25 cellular contexts compared by ENCODE assay signal in the genomic region with DNA sequence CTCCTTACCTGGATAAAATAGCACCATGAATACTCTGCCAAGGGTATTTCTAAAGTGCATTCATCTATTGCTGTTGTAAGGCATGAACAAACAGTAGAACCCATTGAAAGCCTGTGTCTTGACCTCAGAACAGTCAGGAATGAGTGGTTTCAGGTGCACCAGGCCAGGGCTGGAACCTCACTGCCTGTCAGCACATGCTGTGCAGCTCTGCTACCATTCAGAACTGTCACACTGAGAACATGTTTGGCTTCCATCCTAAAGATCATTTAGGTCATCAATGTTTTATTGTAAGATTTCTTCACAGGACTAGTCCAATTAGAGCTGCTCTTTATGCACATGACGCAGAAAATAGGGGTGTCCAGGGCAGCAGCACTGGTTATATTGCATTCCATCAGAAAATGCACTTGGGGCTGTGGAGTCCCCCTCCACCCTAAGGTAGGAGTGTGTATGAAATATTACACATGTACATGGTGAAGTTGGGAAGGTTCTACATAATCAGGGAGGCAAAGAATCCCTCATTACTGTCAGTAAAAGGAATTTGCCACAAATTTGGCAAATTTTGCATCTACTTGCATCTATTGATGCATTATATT.
DNase-seq lines count a peak whose midpoint lies in the region; ATAC-seq and TF ChIP-seq lines count a peak whose summit lies in the region.
"Had no signal": no experiment of that assay in that cellular context is flagged by ENCODE, and none has a peak within 500 bp of the region (broad histone marks: within the 10 kb centered on the region; RNA-seq: fewer than 3 reads in every experiment).

No MANE protein-coding gene starts in this region.

- H3K9me3 ChIP-seq in right cardiac atrium (ENCODE audit: control insufficient read depth, low read length) (peaks cover 2% of the 10 kb centered on the region), RWPE2 (ENCODE audit: severe bottlenecking) (no peaks in the 10 kb centered on the region), upper lobe of right lung (no peaks in the 10 kb centered on the region)
- H3K9me3 ChIP-seq: Caco-2, SJCRH30 had no signal

- H3K36me3 ChIP-seq in RWPE2 (ENCODE audit: low read depth) (no peaks in the 10 kb centered on the region), upper lobe of right lung (no peaks in the 10 kb centered on the region)
- H3K36me3 ChIP-seq: SJCRH30 had no signal

- 85% methylated on average over 1 of the region's 1 CpG for WGBS in right cardiac atrium

- peak; percentile 90 for ATAC-seq in left ventricle myocardium superior
- no peak for ATAC-seq in right cardiac atrium
- ATAC-seq in RWPE2 (ENCODE audit: low read depth), result peak; percentile 55
- ATAC-seq in foreskin keratinocyte, result peak; percentile 70
- ATAC-seq in upper lobe of right lung, result peak; percentile 83
- ATAC-seq in GM21825 (IDR thresholded peaks at IDR 0.05; ENCODE audit: unreplicated experiment), result no peak
- no peak for ATAC-seq in GM18517 (IDR thresholded peaks at IDR 0.05; ENCODE audit: unreplicated experiment)
- ATAC-seq: HepG2, Panc1, SK-N-SH treated with all-trans-retinoic acid at 6 μM for 48 hours had no signal

- H3K4me3 ChIP-seq in right cardiac atrium (ENCODE audit: low read length), result no peak overlapping the region
- no peak overlapping the region for H3K4me3 ChIP-seq in RWPE2 (ENCODE audit: severe bottlenecking)
- no peak overlapping the region for H3K4me3 ChIP-seq in upper lobe of right lung
- H3K4me3 ChIP-seq: SJCRH30 had no signal

- H3K27me3 ChIP-seq in right cardiac atrium (ENCODE audit: control insufficient read depth, insufficient read depth) (no peaks in the 10 kb centered on the region), RWPE2 (ENCODE audit: insufficient read depth, poor library complexity, severe bottlenecking) (no peaks in the 10 kb centered on the region), foreskin keratinocyte (no peaks in the 10 kb centered on the region), upper lobe of right lung (no peaks in the 10 kb centered on the region)
- H3K27me3 ChIP-seq: SJCRH30 had no signal

- H3K27ac ChIP-seq in right cardiac atrium (ENCODE audit: low read length) (no peak overlapping the region), RWPE2 (ENCODE audit: poor library complexity, severe bottlenecking) (no peak overlapping the region), foreskin keratinocyte (no peak overlapping the region), upper lobe of right lung (no peak overlapping the region)
- H3K27ac ChIP-seq: RWPE1, SJCRH30 had no signal

- H3K27ac Mint-ChIP-seq in endothelial cell (ENCODE audit: unreplicated experiment), result no peak overlapping the region
- H3K27ac Mint-ChIP-seq: CD4-positive, alpha-beta memory T cell had no signal

- intact Hi-C loops in left ventricle myocardium superior (cut with micrococcal nuclease), result no loop called here
- intact Hi-C loops in right cardiac atrium (cut with DNase I), result loop anchor here in 1 of 4 donors (10.0 kb wide), 1 partner anchor 231 kb away; no protein-coding TSS in a partner anchor
- intact Hi-C loops in upper lobe of right lung (cut with DNase I), result no loop called here

- H3K4me1 ChIP-seq in right cardiac atrium (ENCODE audit: control insufficient read depth, insufficient read depth, low read length), result peaks cover 1% of the 10 kb centered on the region
- H3K4me1 ChIP-seq in RWPE2 (ENCODE audit: insufficient read depth, poor library complexity, severe bottlenecking), result no peaks in the 10 kb centered on the region
- H3K4me1 ChIP-seq in foreskin keratinocyte, result no peaks in the 10 kb centered on the region
- no peaks in the 10 kb centered on the region for H3K4me1 ChIP-seq in upper lobe of right lung
- H3K4me1 ChIP-seq: SJCRH30 had no signal

- no peaks in the 10 kb centered on the region for H3K4me1 Mint-ChIP-seq in endothelial cell (ENCODE audit: unreplicated experiment)
- H3K4me1 Mint-ChIP-seq: CD4-positive, alpha-beta memory T cell had no signal

- no peak overlapping the region for H3K4me3 Mint-ChIP-seq in endothelial cell (ENCODE audit: unreplicated experiment)
- H3K4me3 Mint-ChIP-seq: CD4-positive, alpha-beta memory T cell had no signal

- TF ChIP-seq CTCF in RWPE2 (IDR thresholded peaks at IDR 0.05; ENCODE audit: poor library complexity, severe bottlenecking) (no peak), foreskin keratinocyte (conservative IDR thresholded peaks at IDR 0.05) (no peak), upper lobe of right lung (IDR thresholded peaks at IDR 0.05) (no peak), endothelial cell (IDR thresholded peaks at IDR 0.05; ENCODE audit: unreplicated experiment) (no peak)

- H3K9me3 Mint-ChIP-seq in endothelial cell (ENCODE audit: unreplicated experiment), result no peaks in the 10 kb centered on the region
- H3K9me3 Mint-ChIP-seq: CD4-positive, alpha-beta memory T cell had no signal

- no peaks in the 10 kb centered on the region for H3K36me3 Mint-ChIP-seq in endothelial cell (ENCODE audit: low read depth, unreplicated experiment)
- H3K36me3 Mint-ChIP-seq: CD4-positive, alpha-beta memory T cell had no signal

- DNase-seq in left ventricle myocardium superior, result peak; percentile 43
- DNase-seq in right cardiac atrium, result no peak
- no peak for DNase-seq in RWPE2 (ENCODE audit: low spot score)
- DNase-seq in foreskin keratinocyte, result peak; percentile 74 to 82
- DNase-seq in upper lobe of right lung, result no peak
- DNase-seq in endothelial cell (ENCODE audit: low spot score), result no peak
- DNase-seq: C1 segment of cervical spinal cord; CD4-positive, alpha-beta memory T cell; DMS79 treated with DMSO at 0.1 percent for 48 hours; GF-D8; Karpas-422; NCI-H1092; NCI-H1417 treated with DMSO at 0.1 percent for 48 hours; NCI-H1694 treated with DMSO at 0.1 percent for 48 hours; NCI-H446; NCI-H524 treated with DMSO at 0.1 percent for 48 hours; NCI-H82; SJCRH30 had no signal

- H3K27me3 Mint-ChIP-seq in endothelial cell (ENCODE audit: unreplicated experiment), result no peaks in the 10 kb centered on the region
- H3K27me3 Mint-ChIP-seq: CD4-positive, alpha-beta memory T cell had no signal

Comparison
In these comparisons a context has a peak if more than half of its experiments do, and no peak if none do; other contexts are left out.
1. ATAC-seq: peak in left ventricle myocardium superior (single experiment), RWPE2 (single experiment), foreskin keratinocyte (single experiment) and upper lobe of right lung (single experiment); none in right cardiac atrium (0 of 2), GM21825 (single experiment) and GM18517 (single experiment).
2. DNase-seq: peak in left ventricle myocardium superior (single experiment) and foreskin keratinocyte (2 of 2); none in right cardiac atrium (0 of 3), RWPE2 (single experiment), upper lobe of right lung (single experiment) and endothelial cell (single experiment).